In genomic region chr9:6449086-6449485, GRCh38 we compare ENCODE assay signal across 32 cellular contexts. TPM values are rescaled to one million over a fixed set of nuclear protein-coding genes. Genes with fewer than 3 reads are reported as not detected.
A peak's percentile ranks its signal among the peaks of the same experiment; 100 is the strongest.
DNase-seq lines count a peak whose midpoint lies in the region; ATAC-seq and TF ChIP-seq lines count a peak whose summit lies in the region.
"Had no signal": no experiment of that assay in that cellular context is flagged by ENCODE, and none has a peak within 500 bp of the region (broad histone marks: within the 10 kb centered on the region; RNA-seq: fewer than 3 reads in every experiment).

No MANE protein-coding gene starts in this region.

- H3K27ac ChIP-seq in hepatocyte = peak overlapping the region; percentile 51
- H3K27ac ChIP-seq: esophagus muscularis mucosa, neural progenitor cell, stomach, transverse colon had no signal

- no peak for ATAC-seq in activated T-cell treated with anti-CD3 and anti-CD28 coated beads, Interleukin-2, amount 50 U/mL, for 4 hours
- ATAC-seq in stimulated activated memory B cell treated with anti-CD40 and anti-IgM and Interleukin-4, amounts not matched to agents 10 μg/mL and 1 μg/mL and 100 μg/mL, for 72 hours = no peak
- ATAC-seq in HG02938 (IDR thresholded peaks at IDR 0.05; ENCODE audit: unreplicated experiment) = no peak
- ATAC-seq: HCT116, left lung, PC-3 had no signal

- TF ChIP-seq CTCF in hepatocyte (IDR thresholded peaks at IDR 0.05; ENCODE audit: poor library complexity) = no peak

- no peak overlapping the region for H2AFZ ChIP-seq in hepatocyte
- H2AFZ ChIP-seq: neural progenitor cell had no signal

- peak overlapping the region; percentile 50 for H3K27ac Mint-ChIP-seq in activated T-cell treated with anti-CD3 and anti-CD28 coated beads, Interleukin-2, amount 50 U/mL, for 24 hours
- peak overlapping the region in 2 of 3 donors; percentile 54 to 69 for H3K27ac Mint-ChIP-seq in IgD-negative memory B cell
- H3K27ac Mint-ChIP-seq in stimulated activated memory B cell treated with anti-CD40 and anti-IgM and Interleukin-4, amounts not matched to agents 10 μg/mL and 1 μg/mL and 100 μg/mL, for 72 hours = peak overlapping the region; percentile 54
- H3K27ac Mint-ChIP-seq: activated CD4-positive, alpha-beta memory T cell treated with anti-CD3 and anti-CD28 coated beads for 36 hours; neural progenitor cell had no signal

- H3K27me3 ChIP-seq in hepatocyte = no peaks in the 10 kb centered on the region
- H3K27me3 ChIP-seq: esophagus muscularis mucosa, left lung, MG63, neural progenitor cell, stomach, transverse colon had no signal

- no peaks in the 10 kb centered on the region for H3K27me3 Mint-ChIP-seq in activated T-cell treated with anti-CD3 and anti-CD28 coated beads, Interleukin-2, amount 50 U/mL, for 24 hours
- H3K27me3 Mint-ChIP-seq in activated T-cell treated with anti-CD3 and anti-CD28 coated beads, Interleukin-2, amount 50 U/mL, for 4 hours (ENCODE audit: low read depth) = no peaks in the 10 kb centered on the region
- no peaks in the 10 kb centered on the region for H3K27me3 Mint-ChIP-seq in IgD-negative memory B cell
- H3K27me3 Mint-ChIP-seq in stimulated activated memory B cell treated with anti-CD40 and anti-IgM and Interleukin-4, amounts not matched to agents 10 μg/mL and 1 μg/mL and 100 μg/mL, for 72 hours = no peaks in the 10 kb centered on the region
- H3K27me3 Mint-ChIP-seq: activated CD4-positive, alpha-beta memory T cell treated with anti-CD3 and anti-CD28 coated beads for 36 hours; CD8-positive, alpha-beta memory T cell had no signal

- peaks cover 16% of the 10 kb centered on the region for H3K4me1 ChIP-seq in hepatocyte (ENCODE audit: insufficient read depth)

- 90% methylated on average over 1 of the region's 1 CpG for WGBS in hepatocyte (ENCODE audit: low lambda C conversion rate, missing lambda C conversion rate)

- peaks cover 19% of the 10 kb centered on the region for H4K20me1 ChIP-seq in hepatocyte (ENCODE audit: insufficient read depth, poor library complexity, severe bottlenecking)

- no peaks in the 10 kb centered on the region for H3K9me2 ChIP-seq in hepatocyte (replicated peaks; ENCODE audit: insufficient read depth)

- no peaks in the 10 kb centered on the region for H3K36me3 ChIP-seq in hepatocyte (replicated peaks; ENCODE audit: insufficient read depth, low read depth)
- H3K36me3 ChIP-seq: MG63, transverse colon had no signal

- H3K9me3 Mint-ChIP-seq in activated T-cell treated with anti-CD3 and anti-CD28 coated beads, Interleukin-2, amount 50 U/mL, for 24 hours = peaks cover 3% of the 10 kb centered on the region
- H3K9me3 Mint-ChIP-seq in activated T-cell treated with anti-CD3 and anti-CD28 coated beads, Interleukin-2, amount 50 U/mL, for 4 hours = no peaks in the 10 kb centered on the region
- H3K9me3 Mint-ChIP-seq in IgD-negative memory B cell = no peaks in the 10 kb centered on the region
- peaks cover 1% of the 10 kb centered on the region for H3K9me3 Mint-ChIP-seq in stimulated activated memory B cell treated with anti-CD40 and anti-IgM and Interleukin-4, amounts not matched to agents 10 μg/mL and 1 μg/mL and 100 μg/mL, for 72 hours
- H3K9me3 Mint-ChIP-seq: CD8-positive, alpha-beta memory T cell; immature natural killer cell had no signal

- no peaks in the 10 kb centered on the region for H3K9me3 ChIP-seq in hepatocyte (ENCODE audit: low read depth)
- H3K9me3 ChIP-seq: esophagus muscularis mucosa, left lung, MG63, stomach, transverse colon had no signal

- no peak for DNase-seq in activated T-cell treated with anti-CD3 and anti-CD28 coated beads, Interleukin-2, amount 50 U/mL, for 24 hours
- DNase-seq in activated T-cell treated with anti-CD3 and anti-CD28 coated beads, Interleukin-2, amount 50 U/mL, for 4 hours = no peak
- DNase-seq in hepatocyte (ENCODE audit: low spot score) (no peak), DMS79 (lab: John Stamatoyannopoulos, UW) (no peak)
- DNase-seq in activated naive CD4-positive, alpha-beta T cell treated with Interleukin-2 at 50 U/mL for 16 hours = no peak
- DNase-seq: 8988T; activated CD4-positive, alpha-beta memory T cell treated with anti-CD3 and anti-CD28 coated beads for 36 hours; activated CD8-positive, alpha-beta memory T cell treated with anti-CD3 and anti-CD28 coated beads, Interleukin-2, amount 50 U/mL, for 48 hours; activated effector memory CD4-positive, alpha-beta T cell treated with anti-CD3 and anti-CD28 coated beads, Interleukin-2, amount 50 U/mL, for 16 hours; CD8-positive, alpha-beta memory T cell; DND-41; effector memory CD4-positive, alpha-beta T cell; hippocampal formation; immature natural killer cell; left lung; MG63; midbrain; NCI-H1436 treated with DMSO at 0.1 percent for 48 hours; NCI-H2107; NCI-H446 treated with DMSO at 0.1 percent for 48 hours; PC-3; Right ventricle myocardium superior; stimulated activated CD4-positive, alpha-beta T cell treated with anti-CD3 and anti-CD28 coated beads, Interleukin-15, amount 100 ng/mL, for 24 hours; stomach; SW 1271; transverse colon had no signal

- H3K79me2 ChIP-seq in hepatocyte = peaks cover 95% of the 10 kb centered on the region

- peaks cover 66% of the 10 kb centered on the region for H3K4me1 Mint-ChIP-seq in activated T-cell treated with anti-CD3 and anti-CD28 coated beads, Interleukin-2, amount 50 U/mL, for 24 hours (ENCODE audit: low read depth)
- peaks cover 65% of the 10 kb centered on the region for H3K4me1 Mint-ChIP-seq in activated T-cell treated with anti-CD3 and anti-CD28 coated beads, Interleukin-2, amount 50 U/mL, for 4 hours (ENCODE audit: low read depth)
- H3K4me1 Mint-ChIP-seq in IgD-negative memory B cell = peaks cover 43 to 65% (median 51%) of the 10 kb centered on the region in 3 donors
- peaks cover 66% of the 10 kb centered on the region for H3K4me1 Mint-ChIP-seq in stimulated activated memory B cell treated with anti-CD40 and anti-IgM and Interleukin-4, amounts not matched to agents 10 μg/mL and 1 μg/mL and 100 μg/mL, for 72 hours

- H3K4me2 ChIP-seq in hepatocyte = no peak overlapping the region
- H3K4me2 ChIP-seq: neural progenitor cell had no signal

- no peak overlapping the region for H3K4me3 ChIP-seq in hepatocyte
- H3K4me3 ChIP-seq: esophagus muscularis mucosa, left lung, MG63, neural progenitor cell, stomach, transverse colon had no signal

- no peak overlapping the region for H3K4me3 Mint-ChIP-seq in activated T-cell treated with anti-CD3 and anti-CD28 coated beads, Interleukin-2, amount 50 U/mL, for 24 hours
- no peak overlapping the region for H3K4me3 Mint-ChIP-seq in activated T-cell treated with anti-CD3 and anti-CD28 coated beads, Interleukin-2, amount 50 U/mL, for 4 hours
- H3K4me3 Mint-ChIP-seq in IgD-negative memory B cell = peak overlapping the region in 1 of 4 donors; percentile 76
- H3K4me3 Mint-ChIP-seq in stimulated activated memory B cell treated with anti-CD40 and anti-IgM and Interleukin-4, amounts not matched to agents 10 μg/mL and 1 μg/mL and 100 μg/mL, for 72 hours = no peak overlapping the region
- H3K4me3 Mint-ChIP-seq: activated CD4-positive, alpha-beta memory T cell treated with anti-CD3 and anti-CD28 coated beads for 36 hours; neural progenitor cell had no signal

- H3K36me3 Mint-ChIP-seq in activated T-cell treated with anti-CD3 and anti-CD28 coated beads, Interleukin-2, amount 50 U/mL, for 24 hours (ENCODE audit: low read depth) = peaks cover 70% of the 10 kb centered on the region
- peaks cover 4% of the 10 kb centered on the region for H3K36me3 Mint-ChIP-seq in activated T-cell treated with anti-CD3 and anti-CD28 coated beads, Interleukin-2, amount 50 U/mL, for 4 hours (ENCODE audit: insufficient read depth)
- peaks cover 9% of the 10 kb centered on the region for H3K36me3 Mint-ChIP-seq in IgD-negative memory B cell
- peaks cover 32% of the 10 kb centered on the region for H3K36me3 Mint-ChIP-seq in stimulated activated memory B cell treated with anti-CD40 and anti-IgM and Interleukin-4, amounts not matched to agents 10 μg/mL and 1 μg/mL and 100 μg/mL, for 72 hours
- H3K36me3 Mint-ChIP-seq: immature natural killer cell had no signal

RNA-seq across cellular contexts. Expression of gene UHRF2, which starts 36.1 kb away (rescaled TPM):
- 10 to 100 TPM; 34.9 to 38.0 (median 35.6) TPM for total RNA-seq in activated T-cell treated with anti-CD3 and anti-CD28 coated beads, Interleukin-2, amount 50 U/mL, for 4 hours
- 25.4 TPM for polyA plus RNA-seq in IgD-negative memory B cell
- total RNA-seq in hepatocyte = 40.6 and 42.9 TPM in 2 replicates
- polyA plus RNA-seq in hepatocyte = 16.6 TPM in 2 replicates
